ENCODE assay signal across 15 cellular contexts in genomic region chr14:57057803-57058202, GRCh38.
DNase-seq lines count a peak whose midpoint lies in the region; ATAC-seq, FAIRE-seq and TF ChIP-seq lines count a peak whose summit lies in the region.
"Had no signal": no experiment of that assay in that cellular context is flagged by ENCODE, and none has a peak within 500 bp of the region (broad histone marks: within the 10 kb centered on the region; RNA-seq: fewer than 3 reads in every experiment).

No MANE protein-coding gene starts in this region.

- TF ChIP-seq CTCF in WTC11 (IDR thresholded peaks at IDR 0.05), result no peak
- no peak for TF ChIP-seq CTCF in pancreas (IDR thresholded peaks at IDR 0.05)

- no peak overlapping the region for H3K4me3 Mint-ChIP-seq in WTC11
- H3K4me3 Mint-ChIP-seq: activated CD8-positive, alpha-beta T cell treated with anti-CD3 and anti-CD28 coated beads for 36 hours; CD4-positive, alpha-beta T cell; nephron had no signal

- CTCF ChIA-PET in WTC11 (lab: Charles Lee), result interaction anchor here (1.4 kb wide), 1 partner anchor 10 kb away, joined by 3 read pairs; no protein-coding TSS in a partner anchor

- H3K9me3 Mint-ChIP-seq in WTC11, result peaks cover 11% of the 10 kb centered on the region; the same call in 1 of the 2 replicates
- H3K9me3 Mint-ChIP-seq: activated CD8-positive, alpha-beta T cell treated with anti-CD3 and anti-CD28 coated beads for 36 hours; CD4-positive, alpha-beta T cell; nephron had no signal

- intact Hi-C loops in pancreas (cut with DNase I), result no loop called here

- H3K4me3 ChIP-seq in pancreas, result peak overlapping the region in 2 of 4 donors; percentile 25 to 27
- H3K4me3 ChIP-seq: heart left ventricle, left ventricle myocardium inferior, Peyer's patch had no signal

- no peaks in the 10 kb centered on the region for H3K36me3 ChIP-seq in pancreas
- H3K36me3 ChIP-seq: heart left ventricle, left ventricle myocardium inferior, Peyer's patch had no signal

- no peak for DNase-seq in HTR-8/SVneo (ENCODE audit: insufficient read length, low spot score)
- DNase-seq in NCI-H2171 treated with DMSO at 0.1 percent for 48 hours (lab: John Stamatoyannopoulos, UW), result peak; percentile 94
- no peak for DNase-seq in WTC11 (ENCODE audit: low spot score)
- DNase-seq in pancreas, result peak in 5 of 6 donors; percentile 76 to 90 (median 85)
- DNase-seq: activated CD8-positive, alpha-beta T cell treated with anti-CD3 and anti-CD28 coated beads for 36 hours; CD4-positive, alpha-beta T cell; heart left ventricle; left ventricle myocardium inferior; Peyer's patch had no signal

- no peaks in the 10 kb centered on the region for H3K36me3 Mint-ChIP-seq in WTC11

- peaks cover 34% of the 10 kb centered on the region for H3K4me1 Mint-ChIP-seq in WTC11

- H3K9me3 ChIP-seq in pancreas, result no peaks in the 10 kb centered on the region
- H3K9me3 ChIP-seq: heart left ventricle, left ventricle myocardium inferior, Peyer's patch had no signal

- H3K27me3 Mint-ChIP-seq in WTC11 (ENCODE audit: low read depth), result peaks cover 26% of the 10 kb centered on the region

- H3K27me3 ChIP-seq in pancreas, result no peaks in the 10 kb centered on the region
- H3K27me3 ChIP-seq: Peyer's patch had no signal

- H3K4me1 ChIP-seq in pancreas, result peaks cover 36 to 41% (median 38%) of the 10 kb centered on the region in 3 donors
- H3K4me1 ChIP-seq: heart left ventricle, left ventricle myocardium inferior had no signal

- peak; percentile 34; the same call in 1 of the 2 replicates for ATAC-seq in WTC11
- ATAC-seq in pancreas, result peak; percentile 87 to 92 (median 90)
- ATAC-seq in GM19023 (IDR thresholded peaks at IDR 0.05; ENCODE audit: unreplicated experiment), result no peak
- no peak for ATAC-seq in HG02610 (IDR thresholded peaks at IDR 0.05; ENCODE audit: unreplicated experiment)
- ATAC-seq in HG03045 (IDR thresholded peaks at IDR 0.05; ENCODE audit: unreplicated experiment), result no peak
- ATAC-seq: activated CD8-positive, alpha-beta T cell treated with anti-CD3 and anti-CD28 coated beads for 36 hours; heart left ventricle had no signal

- no peak overlapping the region for H3K27ac Mint-ChIP-seq in WTC11
- H3K27ac Mint-ChIP-seq: activated CD8-positive, alpha-beta T cell treated with anti-CD3 and anti-CD28 coated beads for 36 hours; CD4-positive, alpha-beta T cell; nephron had no signal

- peak overlapping the region; percentile 41 to 75 (median 58) for H3K27ac ChIP-seq in pancreas
- H3K27ac ChIP-seq: epithelial cell of prostate, heart left ventricle, HL-60, left ventricle myocardium inferior, Peyer's patch had no signal

- POLR2A ChIA-PET in WTC11 (lab: Charles Lee), result no interaction called here

- WGBS in pancreas, 2 donors, result 7% methylated on average over 4 of the region's 4 CpGs

- FAIRE-seq in HTR-8/SVneo (lab: Jason Lieb, UNC) (peak; percentile 23), pancreas (lab: Jason Lieb, UNC) (no peak)

TF ChIP-seq in WTC11, 78 proteins besides CTCF, POLR2A, EP300 and RAD21:
- no peak for TF ChIP-seq IRF1 (CRISPR knock-in tag; IDR thresholded peaks at IDR 0.05)
- no peak for TF ChIP-seq ZNF219 (CRISPR knock-in tag; IDR thresholded peaks at IDR 0.05; ENCODE audit: borderline replicate concordance)
- TF ChIP-seq ATF3 (CRISPR knock-in tag; conservative IDR thresholded peaks at IDR 0.05), result no peak
- 0 out of 2 replicates have a peak, but pooled peaks have one; percentile 49 for TF ChIP-seq ZNF317 (CRISPR knock-in tag; IDR thresholded peaks at IDR 0.05; ENCODE audit: borderline replicate concordance, low read depth)
- 0 out of 2 replicates have a peak, but pooled peaks have one; percentile 5 for TF ChIP-seq USF2 (CRISPR knock-in tag; IDR thresholded peaks at IDR 0.05)
- no peak for TF ChIP-seq USF1 (CRISPR knock-in tag; IDR thresholded peaks at IDR 0.05)
- no peak for TF ChIP-seq ZNF512 (CRISPR knock-in tag; IDR thresholded peaks at IDR 0.05; ENCODE audit: borderline replicate concordance)
- no peak for TF ChIP-seq AFF4 (CRISPR knock-in tag; IDR thresholded peaks at IDR 0.05; ENCODE audit: borderline replicate concordance)
TF ChIP-seq in WTC11: peak in this region for 2.

Comparison
In these comparisons a context has a peak if more than half of its experiments do, and no peak if none do; other contexts are left out.
1. DNase-seq: peak in NCI-H2171 treated with DMSO at 0.1 percent for 48 hours (single experiment) and pancreas (5 of 6); none in HTR-8/SVneo (single experiment) and WTC11 (single experiment).
2. ATAC-seq: peak in WTC11 (single experiment) and pancreas (4 of 4); none in GM19023 (single experiment), HG02610 (single experiment) and HG03045 (single experiment).